Comparison of ENCODE assay signal across 8 cellular contexts in the genomic region with DNA sequence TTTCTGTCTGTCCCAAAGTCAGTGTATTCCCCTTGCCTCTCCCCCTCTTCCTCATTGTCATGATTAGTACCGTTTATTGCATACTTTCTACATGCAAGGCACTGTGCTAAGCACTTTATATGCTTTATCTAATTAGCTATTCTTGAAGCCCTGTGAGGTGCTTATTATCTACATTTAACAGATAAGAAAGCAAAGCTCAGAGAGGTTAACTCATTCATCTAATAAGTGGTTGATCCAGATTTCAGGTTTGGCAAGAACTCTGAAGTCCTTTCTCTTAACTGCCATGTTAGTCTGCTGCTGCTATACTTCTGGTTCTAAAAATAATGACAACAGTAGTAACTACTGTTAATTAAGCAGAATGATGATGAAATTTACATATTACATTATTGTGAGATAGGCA. TPM values are rescaled to one million over a fixed set of nuclear protein-coding genes. Genes with fewer than 3 reads are reported as not detected.
DNase-seq lines count a peak whose midpoint lies in the region; ATAC-seq, FAIRE-seq and TF ChIP-seq lines count a peak whose summit lies in the region.

No MANE protein-coding gene starts in this region.

- no peak overlapping the region for H3K9ac ChIP-seq in neural progenitor cell

- peak overlapping the region; percentile 93 for H3K27ac ChIP-seq in CD4-positive, alpha-beta memory T cell (ENCODE audit: low read depth, low read length)
- H3K27ac ChIP-seq in dorsolateral prefrontal cortex (peak overlapping the region in 53 of 59 donors; percentile 14 to 91 (median 74)), neural progenitor cell (no peak overlapping the region)

- H3K27me3 ChIP-seq in CD4-positive, alpha-beta memory T cell (ENCODE audit: insufficient read depth, low read length) = no peaks in the 10 kb centered on the region
- H3K27me3 ChIP-seq in dorsolateral prefrontal cortex = no peaks in the 10 kb centered on the region
- H3K27me3 ChIP-seq in neural progenitor cell = no peaks in the 10 kb centered on the region

- no peaks in the 10 kb centered on the region for H4K20me1 ChIP-seq in neural progenitor cell (ENCODE audit: low read depth)

- H3K79me2 ChIP-seq in neural progenitor cell (ENCODE audit: low read depth) = peaks cover 76% of the 10 kb centered on the region

- H3K27ac Mint-ChIP-seq in CD4-positive, alpha-beta memory T cell = peak overlapping the region; percentile 97 to 100 (median 99)
- peak overlapping the region; percentile 95 for H3K27ac Mint-ChIP-seq in neural progenitor cell

- DNase-seq in CD4-positive, alpha-beta memory T cell = no peak
- DNase-seq in NCI-H226 (peak; percentile 49), dorsolateral prefrontal cortex (no peak), neural progenitor cell (ENCODE audit: low spot score) (no peak), SKM-1 treated with dmso at 0.1 percent for 144 hours (lab: John Stamatoyannopoulos, UW; ENCODE audit: unreplicated experiment) (no peak), RCC 7860 (ENCODE audit: low spot score) (no peak)

- no peaks in the 10 kb centered on the region for H3K27me3 Mint-ChIP-seq in CD4-positive, alpha-beta memory T cell
- no peaks in the 10 kb centered on the region for H3K27me3 Mint-ChIP-seq in neural progenitor cell (ENCODE audit: insufficient read depth, low read depth)

- TF ChIP-seq CTCF in dorsolateral prefrontal cortex (IDR thresholded peaks at IDR 0.05 in 54 of 56, conservative IDR thresholded peaks at IDR 0.05 in 2 of 56; ENCODE audit: low read depth in 1 of 56, partially characterized antibody in 56 of 56) = no peak
- TF ChIP-seq CTCF in neural progenitor cell (IDR thresholded peaks at IDR 0.05) = no peak

- no peak overlapping the region for H2AFZ ChIP-seq in neural progenitor cell (replicated peaks)

- ATAC-seq in GM21423 (IDR thresholded peaks at IDR 0.05; ENCODE audit: unreplicated experiment) = no peak
- no peak for ATAC-seq in GM18520 (IDR thresholded peaks at IDR 0.05; ENCODE audit: unreplicated experiment)

- intact Hi-C loops in CD4-positive, alpha-beta memory T cell (cut with micrococcal nuclease) = no loop called here
- intact Hi-C loops in dorsolateral prefrontal cortex (cut with DNase I) = no loop called here

- no peaks in the 10 kb centered on the region for H3K9me3 Mint-ChIP-seq in CD4-positive, alpha-beta memory T cell
- H3K9me3 Mint-ChIP-seq in neural progenitor cell = no peaks in the 10 kb centered on the region

- H3K4me3 Mint-ChIP-seq in CD4-positive, alpha-beta memory T cell = peak overlapping the region in 7 of 8 donors; percentile 71 to 88 (median 82)
- peak overlapping the region; percentile 46 for H3K4me3 Mint-ChIP-seq in neural progenitor cell

- POLR2A ChIA-PET in CD4-positive, alpha-beta memory T cell (lab: Charles Lee; ENCODE audit: partially characterized antibody) = interaction anchor here (0.8 to 8.1 kb wide), 4 partner anchors 10 to 27 kb away, joined by 3 to 92 read pairs (median 4); a partner anchor contains a TSS

- peaks cover 68% of the 10 kb centered on the region for H3K4me1 ChIP-seq in CD4-positive, alpha-beta memory T cell (ENCODE audit: insufficient read depth, low read length)
- H3K4me1 ChIP-seq in neural progenitor cell = peaks cover 18% of the 10 kb centered on the region

- FAIRE-seq in RCC 7860 (lab: Jason Lieb, UNC) = no peak

- CTCF ChIA-PET in CD4-positive, alpha-beta memory T cell (lab: Charles Lee; ENCODE audit: partially characterized antibody) = interaction anchor here (1.4 to 5.3 kb wide), 4 partner anchors 10 to 81 kb away, joined by 4 to 26 read pairs (median 14); no protein-coding TSS in a partner anchor

- H3K36me3 ChIP-seq in CD4-positive, alpha-beta memory T cell (ENCODE audit: insufficient read depth, low read length) = no peaks in the 10 kb centered on the region
- H3K36me3 ChIP-seq in neural progenitor cell = no peaks in the 10 kb centered on the region

- no peak overlapping the region for H3K4me2 ChIP-seq in neural progenitor cell

- no peaks in the 10 kb centered on the region for H3F3A ChIP-seq in neural progenitor cell (ENCODE audit: low read depth)

- no peak overlapping the region for H3K4me3 ChIP-seq in CD4-positive, alpha-beta memory T cell (ENCODE audit: low read length in 2 of 2)
- H3K4me3 ChIP-seq in dorsolateral prefrontal cortex (peak overlapping the region in 4 of 59 donors; percentile 2 to 24 (median 12)), neural progenitor cell (no peak overlapping the region)

- no peaks in the 10 kb centered on the region for H3K9me3 ChIP-seq in CD4-positive, alpha-beta memory T cell (ENCODE audit: control insufficient read depth in 1 of 2, low read length in 2 of 2)
- H3K9me3 ChIP-seq in neural progenitor cell (ENCODE audit: low read depth) = no peaks in the 10 kb centered on the region

- peaks cover 0 to 8% of the 10 kb centered on the region in 2 donors for H3K36me3 Mint-ChIP-seq in CD4-positive, alpha-beta memory T cell
- peaks cover 1% of the 10 kb centered on the region for H3K36me3 Mint-ChIP-seq in neural progenitor cell

- H3K4me1 Mint-ChIP-seq in CD4-positive, alpha-beta memory T cell = peaks cover 47 to 76% (median 59%) of the 10 kb centered on the region in 4 donors
- H3K4me1 Mint-ChIP-seq in neural progenitor cell = peaks cover 34% of the 10 kb centered on the region

RNA-seq across cellular contexts. Expression of a gene that starts 13.5 kb away (rescaled TPM):
- 100 to 1,000 TPM; 128 to 132 TPM for total RNA-seq in CD4-positive, alpha-beta memory T cell
- polyA plus RNA-seq in CD4-positive, alpha-beta memory T cell = 100 to 1,000 TPM in 1 of 2 donors, 10 to 100 TPM in 1; 86.1 to 121 TPM
- total RNA-seq in dorsolateral prefrontal cortex = 100 to 1,000 TPM in 44 of 120 experiments, 10 to 100 TPM in 76; 41.1 to 286 (median 89.8) TPM
- 35.9 and 44.8 TPM in 2 replicates for total RNA-seq in neural progenitor cell (ENCODE audit: low replicate concordance)

RNA-seq across cellular contexts. Expression of a gene that starts 49.4 kb away (rescaled TPM):
- under 1 TPM; 0.78 to 0.81 TPM for total RNA-seq in CD4-positive, alpha-beta memory T cell
- polyA plus RNA-seq in CD4-positive, alpha-beta memory T cell = not detected
- total RNA-seq in dorsolateral prefrontal cortex (10 to 100 TPM; 10.6 to 38.4 (median 20.8) TPM), neural progenitor cell (ENCODE audit: low replicate concordance) (1.9 and 8.3 TPM in 2 replicates)
